ENCODE assay signal across 8 cellular contexts in the genomic region with DNA sequence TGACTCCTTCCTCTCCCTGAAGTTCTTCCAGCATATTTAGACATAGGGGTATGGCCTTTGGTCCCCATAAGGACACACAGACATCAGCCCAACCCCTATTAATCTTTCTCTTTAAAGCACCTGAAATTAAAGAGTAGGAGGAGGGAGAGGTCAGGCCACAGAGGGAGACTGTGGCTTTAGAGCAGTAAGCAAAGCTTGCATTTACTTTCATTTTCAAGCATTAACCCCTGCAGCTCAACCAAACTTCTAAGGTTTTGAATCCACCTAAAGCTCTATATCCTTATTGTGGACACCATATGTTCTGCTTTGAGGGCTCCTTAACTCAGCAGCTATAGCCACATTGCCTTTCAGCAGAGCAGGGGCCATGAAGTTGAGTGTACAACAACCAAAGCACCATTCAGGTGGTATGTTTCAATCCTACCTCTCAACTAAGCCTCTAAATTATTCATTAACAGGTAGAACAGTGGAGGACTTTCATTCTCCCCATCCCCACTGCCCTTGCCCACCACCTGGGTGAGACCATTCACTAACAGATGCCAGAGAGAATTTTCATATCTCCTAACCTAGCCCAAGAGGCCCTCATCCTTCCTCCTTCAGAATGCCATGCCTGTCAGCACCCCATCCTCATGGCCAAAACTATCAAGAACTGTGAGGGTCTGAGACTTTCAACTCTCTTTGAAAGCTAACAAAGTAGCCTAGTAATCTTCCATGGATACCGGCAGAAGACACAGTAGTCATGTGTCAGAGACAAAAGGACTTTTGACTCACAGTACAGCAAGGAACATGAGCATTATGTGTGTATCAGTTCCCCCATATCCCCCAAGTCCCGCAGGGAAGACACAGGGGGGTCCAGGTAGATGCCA. TPM values are rescaled to one million over a fixed set of nuclear protein-coding genes. Genes with fewer than 3 reads are reported as not detected.
DNase-seq lines count a peak whose midpoint lies in the region; ATAC-seq, FAIRE-seq and TF ChIP-seq lines count a peak whose summit lies in the region.

No MANE protein-coding gene starts in this region.

- no peaks in the 10 kb centered on the region for H3K9me3 Mint-ChIP-seq in central memory CD8-positive, alpha-beta T cell

- no peak for TF ChIP-seq CTCF in AG10803 (conservative IDR thresholded peaks at IDR 0.05; ENCODE audit: low read length)

- H3K27me3 Mint-ChIP-seq in central memory CD8-positive, alpha-beta T cell: no peaks in the 10 kb centered on the region

- intact Hi-C loops in sciatic nerve (cut with DNase I): no loop called here

- peak overlapping the region; percentile 65 for H3K4me3 Mint-ChIP-seq in central memory CD8-positive, alpha-beta T cell

- H3K4me1 Mint-ChIP-seq in central memory CD8-positive, alpha-beta T cell: peaks cover 23% of the 10 kb centered on the region

- peak overlapping the region; percentile 29; the same call in 1 of the 2 replicates for H3K4me3 ChIP-seq in AG10803 (ENCODE audit: low read length)

- DNase-seq in AG10803 (ENCODE audit: low read depth) (peak; percentile 11), sciatic nerve (ENCODE audit: low spot score) (no peak), H54 (ENCODE audit: insufficient read length, low spot score) (no peak), NCI-H146 (lab: John Stamatoyannopoulos, UW) (no peak)
- no peak for DNase-seq in central memory CD8-positive, alpha-beta T cell (ENCODE audit: low spot score in 2 of 2)
- DNase-seq in stimulated activated CD8-positive, alpha-beta memory T cell treated with anti-CD3 and anti-CD28 coated beads, Interleukin-4, amount 100 ng/mL, for 48 hours: no peak

- peaks cover 9% of the 10 kb centered on the region for H3K36me3 Mint-ChIP-seq in central memory CD8-positive, alpha-beta T cell (ENCODE audit: insufficient read depth)

- no peak for FAIRE-seq in H54 (lab: Jason Lieb, UNC)

- peak; percentile 81 for ATAC-seq in GM19324 (IDR thresholded peaks at IDR 0.05; ENCODE audit: low FRiP score, unreplicated experiment)
- peak; percentile 91 for ATAC-seq in HG03342 (IDR thresholded peaks at IDR 0.05; ENCODE audit: unreplicated experiment)
- ATAC-seq in central memory CD8-positive, alpha-beta T cell (replicated peaks; ENCODE audit: extremely low read depth, poor library complexity, severe bottlenecking): peak; percentile 67
- ATAC-seq in sciatic nerve: no peak

- no peak for TF ChIP-seq POLR2A in H54 (IDR thresholded peaks at IDR 0.05; ENCODE audit: low read depth, low read length)

- H3K27ac Mint-ChIP-seq in central memory CD8-positive, alpha-beta T cell (ENCODE audit: low read depth): peak overlapping the region; percentile 85

RNA-seq across cellular contexts. Expression of a gene that starts 20.8 kb away (rescaled TPM):
- total RNA-seq in sciatic nerve: 12.1 TPM

RNA-seq across cellular contexts. Expression of a gene that starts 45.2 kb away (rescaled TPM):
- 28.5 TPM for total RNA-seq in sciatic nerve
